10 cellular contexts compared by ENCODE assay signal in genomic region chr1:247440001-247440620, GRCh38. TPM values are rescaled to one million over a fixed set of nuclear protein-coding genes. Genes with fewer than 3 reads are reported as not detected.
DNase-seq lines count a peak whose midpoint lies in the region; ATAC-seq, FAIRE-seq and TF ChIP-seq lines count a peak whose summit lies in the region.
"Had no signal": no experiment of that assay in that cellular context is flagged by ENCODE, and none has a peak within 500 bp of the region (broad histone marks: within the 10 kb centered on the region; RNA-seq: fewer than 3 reads in every experiment).

No MANE protein-coding gene starts in this region.

- WGBS in GM12878 (ENCODE audit: insufficient coverage, insufficient replicate concordance, low lambda C conversion rate, missing lambda C conversion rate): 9% methylated on average over 6 of the region's 6 CpGs

- RAD21 ChIA-PET in GM12878 (lab: Charles Lee; ENCODE audit: unreplicated experiment): interaction anchor here (0.7 to 3.3 kb wide), 10 partner anchors 10 to 82 kb away, joined by 3 to 25 read pairs (median 4); partner anchors contain the start of gene NLRP3

- DNase-seq in GM12878 (ENCODE audit: low read depth, low spot score) (peak; percentile 81), SW 1271 (lab: John Stamatoyannopoulos, UW) (no peak), HPDE6-E6E7 (ENCODE audit: extremely low spot score) (no peak)
- DNase-seq in stimulated activated CD8-positive, alpha-beta memory T cell treated with anti-CD3 and anti-CD28 coated beads, Interleukin-4, amount 100 ng/mL, for 48 hours: no peak
- DNase-seq in stimulated activated naive CD4-positive, alpha-beta T cell (lab: John Stamatoyannopoulos, UW): no peak
- DNase-seq: activated CD8-positive, alpha-beta memory T cell treated with anti-CD3 and anti-CD28 coated beads, Interleukin-2, amount 50 U/mL, for 4 hours had no signal

- H4K20me1 ChIP-seq in GM12878 (ENCODE audit: control insufficient read depth, insufficient read depth): no peaks in the 10 kb centered on the region

- no peak overlapping the region for H3K9ac ChIP-seq in GM12878 (ENCODE audit: control insufficient read depth, insufficient read depth, low read length)

- peak overlapping the region; percentile 37; the same call in 1 of the 2 replicates for H2AFZ ChIP-seq in GM12878 (ENCODE audit: control insufficient read depth, low read depth, low read length)

- peaks cover 0 to 3% of the 10 kb centered on the region in 2 experiments; a peak in 2 of 4 replicates for H3K36me3 ChIP-seq in GM12878 (ENCODE audit: control insufficient read depth in 2 of 2, insufficient read depth in 2 of 2, low read length in 1 of 2)

- no TSS peak for BruUV-seq in GM12878 (replicated peaks; lab: Mats Ljungman, UMichigan)

- H3K4me1 ChIP-seq in GM12878 (ENCODE audit: control insufficient read depth, insufficient read depth, low read length): peaks cover 29% of the 10 kb centered on the region

- peak overlapping the region; percentile 63; the same call in 1 of the 2 replicates for H3K27ac ChIP-seq in GM12878 (ENCODE audit: control insufficient read depth, insufficient read depth)

- TF ChIP-seq POLR2A in GM12878 (IDR thresholded peaks at IDR 0.05; ENCODE audit: low read depth, low read length): no peak

- peak overlapping the region; percentile 31 for H3K4me2 ChIP-seq in GM12878 (ENCODE audit: control insufficient read depth, insufficient read depth)

- H3K4me3 ChIP-seq in GM12878: no peak overlapping the region; the same call in 1 of the 2 replicates

- SMC1A ChIA-PET in GM12878 (lab: Charles Lee; ENCODE audit: uncharacterized antibody, unreplicated experiment): interaction anchor here (0.6 to 8.3 kb wide), 14 partner anchors 8 to 52 kb away, joined by 3 to 80 read pairs (median 4); partner anchors contain the start of gene NLRP3

- in situ Hi-C loops in GM12878 (cut with MboI): no loop called here

- peak; percentile 13; the same call in 1 of the 2 replicates for TF ChIP-seq RAD21 in GM12878 (IDR thresholded peaks at IDR 0.05; ENCODE audit: insufficient read depth, low read depth, low read length)

- peaks cover 9% of the 10 kb centered on the region for H3K9me3 ChIP-seq in GM12878 (replicated peaks; ENCODE audit: control insufficient read depth, insufficient read depth, low read length)

- POLR2A ChIA-PET in GM12878 (lab: Charles Lee): interaction anchor here (0.7 to 2.0 kb wide), 5 partner anchors 9 to 50 kb away, joined by 3 to 10 read pairs (median 5); partner anchors contain the start of gene NLRP3

- FAIRE-seq in GM12878 (lab: Jason Lieb, UNC): peak; percentile 31

- H3K79me2 ChIP-seq in GM12878 (ENCODE audit: control insufficient read depth, insufficient read depth, low read length): no peaks in the 10 kb centered on the region

- no peak for TF ChIP-seq CTCF in GM12878 (IDR thresholded peaks at IDR 0.05 in 2 of 3, conservative IDR thresholded peaks at IDR 0.05 in 1 of 3; ENCODE audit: control insufficient read depth in 2 of 3, extremely low read depth in 1 of 3, insufficient read depth in 1 of 3, low read depth in 3 of 3, low read length in 3 of 3)

- ATAC-seq in GM18511 (IDR thresholded peaks at IDR 0.05; ENCODE audit: unreplicated experiment): peak; percentile 98
- peak; percentile 99 for ATAC-seq in GM21360 (IDR thresholded peaks at IDR 0.05; ENCODE audit: unreplicated experiment)
- ATAC-seq in HG03066 (IDR thresholded peaks at IDR 0.05; ENCODE audit: low read depth, unreplicated experiment): peak; percentile 92
- ATAC-seq in GM12878: peak; percentile 96

- CTCF ChIA-PET in GM12878 (lab: Yijun Ruan, JAX): interaction anchor here (0.8 to 4.3 kb wide), 9 partner anchors 9 to 67 kb away, joined by 3 to 31 read pairs (median 3); no protein-coding TSS in a partner anchor

- TF ChIP-seq EP300 in GM12878 (IDR thresholded peaks at IDR 0.05; ENCODE audit: borderline replicate concordance in 1 of 2, control insufficient read depth in 1 of 2, low read depth in 2 of 2, low read length in 2 of 2): peak; percentile 92 to 95; a peak in 3 of 4 replicates

- H3K27me3 ChIP-seq in GM12878 (replicated peaks in 1 of 2; ENCODE audit: control insufficient read depth in 2 of 2, insufficient read depth in 2 of 2, low read length in 1 of 2): no peaks in the 10 kb centered on the region; a peak in 1 of 4 replicates

- intact Hi-C loops in GM12878 (cut with micrococcal nuclease; ENCODE audit: unreplicated experiment): loop anchor here (1.0 to 5.0 kb wide), 3 partner anchors 30 to 50 kb away; no protein-coding TSS in a partner anchor

TF ChIP-seq in GM12878, 131 proteins besides CTCF, POLR2A, EP300 and RAD21 (continues in another document):
- TF ChIP-seq IRF5 (IDR thresholded peaks at IDR 0.05; ENCODE audit: borderline replicate concordance) (no peak), SMARCA5 (IDR thresholded peaks at IDR 0.05) (peak; percentile 95), EZH2 (IDR thresholded peaks at IDR 0.05; ENCODE audit: borderline replicate concordance, control insufficient read depth, low read depth, low read length) (no peak), PML (IDR thresholded peaks at IDR 0.05; ENCODE audit: low read length) (no peak), YBX1 (IDR thresholded peaks at IDR 0.05) (no peak), IKZF1 (conservative IDR thresholded peaks at IDR 0.05) (peak; percentile 85), YY1 (IDR thresholded peaks at IDR 0.05; ENCODE audit: low read depth, low read length) (peak; percentile 82), SREBF1 (IDR thresholded peaks at IDR 0.05; ENCODE audit: low read length) (no peak), STAT3 (IDR thresholded peaks at IDR 0.05; ENCODE audit: low read depth, low read length) (peak; percentile 80; the same call in 1 of the 2 replicates), ZNF217 (IDR thresholded peaks at IDR 0.05) (peak; percentile 95)
- TF ChIP-seq, protein P1, sequence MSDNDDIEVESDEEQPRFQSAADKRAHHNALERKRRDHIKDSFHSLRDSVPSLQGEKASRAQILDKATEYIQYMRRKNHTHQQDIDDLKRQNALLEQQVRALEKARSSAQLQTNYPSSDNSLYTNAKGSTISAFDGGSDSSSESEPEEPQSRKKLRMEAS (IDR thresholded peaks at IDR 0.05; ENCODE audit: low read depth, low read length): peak; percentile 54; the same call in 1 of the 2 replicates

RNA-seq across cellular contexts. Expression of gene OR2B11, which starts 17.8 kb away (rescaled TPM):
- total RNA-seq in GM12878 (2013; cell fraction: nucleolus; rRNA removed): not detected in 2 replicates
- total RNA-seq in GM12878 (2014; rRNA removed): not detected in 2 replicates
- not detected in 2 replicates for total RNA-seq in GM12878 (2014; rRNA removed; fragmentation: Illumina TruSeq; extraction: Trizol)
- total RNA-seq in GM12878 (2021): not detected in 2 replicates
- not detected for polyA plus RNA-seq in GM12878 (2011; ENCODE audit: low read depth)
- polyA plus RNA-seq in GM12878 (2011; rRNA removed): not detected in 2 replicates
- not detected in 2 replicates for polyA plus RNA-seq in GM12878 (2011; cell fraction: cytosol; rRNA removed)
- not detected in 2 replicates for polyA plus RNA-seq in GM12878 (2011; cell fraction: nucleus; rRNA removed)
- not detected in 2 replicates for polyA plus RNA-seq in GM12878 (2012)
- polyA plus RNA-seq in GM12878 (2014; fragmentation: Illumina TruSeq; extraction: Trizol): not detected in 2 replicates
- polyA plus RNA-seq in GM12878 (2014; fragmentation: Nextera tagmentation; extraction: Ambion mirVana): under 1 TPM; 0.02 to 0.08 TPM
- polyA plus RNA-seq in GM12878 (2014; rRNA removed): 0.01 TPM in 1 of 2 replicates, not detected in the other
- not detected for polyA plus RNA-seq in GM12878 (2016; fragmentation: Nextera tagmentation; extraction: Ambion mirVana)
- polyA minus RNA-seq in GM12878 (2011; rRNA and poly(A)+ RNA removed): not detected in 2 replicates
- polyA minus RNA-seq in GM12878 (2011; cell fraction: cytosol; rRNA and poly(A)+ RNA removed): not detected in 2 replicates
- not detected in 2 replicates for polyA minus RNA-seq in GM12878 (2011; cell fraction: nucleus; rRNA and poly(A)+ RNA removed)
- total RNA-seq: dermis microvascular lymphatic vessel endothelial cell had no signal

RNA-seq across cellular contexts. Expression of gene NLRP3, which starts 24.1 kb away (rescaled TPM):
- 11.1 and 15.1 TPM in 2 replicates for total RNA-seq in GM12878 (2013; cell fraction: nucleolus; rRNA removed)
- total RNA-seq in GM12878 (2014; rRNA removed): 10.4 and 11.6 TPM in 2 replicates
- 9.7 and 9.8 TPM in 2 replicates for total RNA-seq in GM12878 (2014; rRNA removed; fragmentation: Illumina TruSeq; extraction: Trizol)
- total RNA-seq in GM12878 (2021): 8.4 and 9.5 TPM in 2 replicates
- 0.12 TPM for polyA plus RNA-seq in GM12878 (2011; ENCODE audit: low read depth)
- 1.8 and 2.4 TPM in 2 replicates for polyA plus RNA-seq in GM12878 (2011; rRNA removed)
- polyA plus RNA-seq in GM12878 (2011; cell fraction: cytosol; rRNA removed): 1.9 and 3.3 TPM in 2 replicates
- polyA plus RNA-seq in GM12878 (2011; cell fraction: nucleus; rRNA removed): 1.1 and 2.6 TPM in 2 replicates
- polyA plus RNA-seq in GM12878 (2012): 0.10 and 0.37 TPM in 2 replicates
- polyA plus RNA-seq in GM12878 (2014; fragmentation: Illumina TruSeq; extraction: Trizol): 6.5 and 7.8 TPM in 2 replicates
- polyA plus RNA-seq in GM12878 (2014; fragmentation: Nextera tagmentation; extraction: Ambion mirVana): 1 to 10 TPM; 2.5 to 3.4 TPM
- 6.6 and 7.2 TPM in 2 replicates for polyA plus RNA-seq in GM12878 (2014; rRNA removed)
- 1 to 10 TPM; 2.4 to 3.4 TPM for polyA plus RNA-seq in GM12878 (2016; fragmentation: Nextera tagmentation; extraction: Ambion mirVana)
- 3.4 and 4.1 TPM in 2 replicates for polyA minus RNA-seq in GM12878 (2011; rRNA and poly(A)+ RNA removed)
- polyA minus RNA-seq in GM12878 (2011; cell fraction: cytosol; rRNA and poly(A)+ RNA removed): 0.67 and 2.0 TPM in 2 replicates
- polyA minus RNA-seq in GM12878 (2011; cell fraction: nucleus; rRNA and poly(A)+ RNA removed): 0.85 and 2.3 TPM in 2 replicates
